14 cellular contexts compared by ENCODE assay signal in genomic region chr7:47602272-47603004, GRCh38. TPM values are rescaled to one million over a fixed set of nuclear protein-coding genes. Genes with fewer than 3 reads are reported as not detected.
A peak's percentile ranks its signal among the peaks of the same experiment; 100 is the strongest.
DNase-seq lines count a peak whose midpoint lies in the region; ATAC-seq and TF ChIP-seq lines count a peak whose summit lies in the region.
"Had no signal": no experiment of that assay in that cellular context is flagged by ENCODE, and none has a peak within 500 bp of the region (broad histone marks: within the 10 kb centered on the region; RNA-seq: fewer than 3 reads in every experiment).

No MANE protein-coding gene starts in this region.

- H3K9me3 ChIP-seq in PC-9 (ENCODE audit: insufficient read depth, low read depth), result peaks cover 15% of the 10 kb centered on the region; the same call in 1 of the 2 replicates
- no peaks in the 10 kb centered on the region for H3K9me3 ChIP-seq in thyroid gland
- no peaks in the 10 kb centered on the region for H3K9me3 ChIP-seq in colonic mucosa

- peaks cover 8% of the 10 kb centered on the region for H3K79me2 ChIP-seq in PC-9 (ENCODE audit: low read depth)

- CTCF ChIA-PET in PC-9 (lab: Charles Lee), result no interaction called here

- H3K4me1 ChIP-seq in PC-9 (replicated peaks; ENCODE audit: insufficient read depth) (peaks cover 88% of the 10 kb centered on the region), thyroid gland (peaks cover 32 to 62% of the 10 kb centered on the region in 2 donors), colonic mucosa (peaks cover 7% of the 10 kb centered on the region)

- H3K36me3 ChIP-seq in PC-9 (ENCODE audit: low read depth) (peaks cover under 1% of the 10 kb centered on the region; the same call in 1 of the 2 replicates), thyroid gland (no peaks in the 10 kb centered on the region), colonic mucosa (no peaks in the 10 kb centered on the region)
- H3K36me3 ChIP-seq: heart left ventricle had no signal

- H3K27me3 ChIP-seq in PC-9 (ENCODE audit: insufficient read depth, low read depth), result no peaks in the 10 kb centered on the region
- H3K27me3 ChIP-seq in thyroid gland, result no peaks in the 10 kb centered on the region
- H3K27me3 ChIP-seq in colonic mucosa, result no peaks in the 10 kb centered on the region
- H3K27me3 ChIP-seq: heart left ventricle had no signal

- no peak for ATAC-seq in HG03135 (IDR thresholded peaks at IDR 0.05; ENCODE audit: unreplicated experiment)
- ATAC-seq: heart left ventricle, left colon, natural killer cell had no signal

- TF ChIP-seq CTCF in PC-9 (conservative IDR thresholded peaks at IDR 0.05), result no peak
- no peak for TF ChIP-seq CTCF in fibroblast of villous mesenchyme (IDR thresholded peaks at IDR 0.05; ENCODE audit: insufficient read depth, low read depth, low read length)
- TF ChIP-seq CTCF in thyroid gland (IDR thresholded peaks at IDR 0.05), result no peak
- TF ChIP-seq CTCF in colonic mucosa (IDR thresholded peaks at IDR 0.05), result no peak

- H4K20me1 ChIP-seq in PC-9 (ENCODE audit: insufficient read depth), result no peaks in the 10 kb centered on the region

- H3K9me2 ChIP-seq in PC-9 (ENCODE audit: insufficient read depth), result no peaks in the 10 kb centered on the region

- H3K4me3 ChIP-seq in PC-9 (peak overlapping the region; percentile 24), fibroblast of villous mesenchyme (ENCODE audit: low read depth, low read length) (no peak overlapping the region), thyroid gland (replicated peaks in 1 of 3) (no peak overlapping the region), colonic mucosa (no peak overlapping the region)
- H3K4me3 ChIP-seq: heart left ventricle had no signal

- TF ChIP-seq POLR2A in thyroid gland (IDR thresholded peaks at IDR 0.05), result no peak

- no peak overlapping the region for H3K9ac ChIP-seq in colonic mucosa (ENCODE audit: low read depth in 2 of 2, low read length in 2 of 2)

- intact Hi-C loops in PC-9 (cut with micrococcal nuclease; ENCODE audit: unreplicated experiment) (loop anchor here (5.0 kb wide), 1 partner anchor 50 kb away; no protein-coding TSS in a partner anchor), thyroid gland (cut with DNase I) (no loop called here), colonic mucosa (cut with DNase I) (no loop called here)

- H3K27ac ChIP-seq in PC-9 (peak overlapping the region; percentile 98), thyroid gland (peak overlapping the region in 2 of 3 donors; percentile 57 to 66), colonic mucosa (no peak overlapping the region)
- H3K27ac ChIP-seq: 22Rv1, heart left ventricle had no signal

- POLR2A ChIA-PET in PC-9 (lab: Charles Lee; ENCODE audit: unreplicated experiment), result interaction anchor here (0.5 to 0.7 kb wide), 3 partner anchors 28 to 1716 kb away, joined by 3 to 12 read pairs (median 4); no protein-coding TSS in a partner anchor

- peak overlapping the region; percentile 76 for H3K4me2 ChIP-seq in PC-9

- H2AFZ ChIP-seq in PC-9, result no peak overlapping the region

- BruUV-seq in PC-9 (replicated peaks; lab: Mats Ljungman, UMichigan), result no TSS peak

- peaks cover 77% of the 10 kb centered on the region for H3F3A ChIP-seq in PC-9 (ENCODE audit: insufficient read depth, low read depth)

- 86 to 92% methylated on average over 7 of the region's 7 CpGs for WGBS in thyroid gland, 2 donors

- DNase-seq in NCI-H82 (lab: John Stamatoyannopoulos, UW) (peak; percentile 22), NCI-H82 treated with DMSO at 0.1 percent for 48 hours (lab: John Stamatoyannopoulos, UW; ENCODE audit: unreplicated experiment) (no peak), PC-9 (peak in 1 of 2 experiments; percentile 92), fibroblast of villous mesenchyme (ENCODE audit: low read depth) (peak; percentile 56), thyroid gland (no peak), NCI-H2171 (lab: John Stamatoyannopoulos, UW) (no peak), colonic mucosa (no peak)
- DNase-seq: left colon; natural killer cell; NK-92 treated with Interleukin-12 subunit alpha and Interleukin-12 subunit beta, amount 100 ng/mL, for 24 hours; retina had no signal

RNA-seq across cellular contexts. Expression of gene TNS3, which starts 20.5 kb away (rescaled TPM):
- total RNA-seq in PC-9 (2021), result 111 and 143 TPM in 2 replicates
- 120 and 202 TPM in 2 replicates for total RNA-seq in fibroblast of villous mesenchyme
- total RNA-seq in thyroid gland, result 10 to 100 TPM; 65.8 to 93.0 (median 80.7) TPM
- 10 to 100 TPM; 41.1 to 58.2 TPM for total RNA-seq in colonic mucosa

Comparison
In these comparisons a context has a peak if more than half of its experiments do, and no peak if none do; other contexts are left out.
1. DNase-seq: peak in NCI-H82 (single experiment) and fibroblast of villous mesenchyme (single experiment); none in NCI-H82 treated with DMSO at 0.1 percent for 48 hours (single experiment), thyroid gland (0 of 2), NCI-H2171 (single experiment) and colonic mucosa (single experiment).